In genomic region chr1:100240013-100240412, GRCh38 we compare ENCODE assay signal across 1 cellular context.
TF ChIP-seq lines count a peak whose summit lies in the region.

No MANE protein-coding gene starts in this region.

TF ChIP-seq in GM12878, 131 proteins besides CTCF, POLR2A, EP300 and RAD21 (continued from another document):
- TF ChIP-seq ZBTB40 (IDR thresholded peaks at IDR 0.05; ENCODE audit: borderline replicate concordance): no peak
- TF ChIP-seq ATF3 (IDR thresholded peaks at IDR 0.05; ENCODE audit: borderline replicate concordance, extremely low read depth, low read depth, low read length): no peak
- TF ChIP-seq NKRF (conservative IDR thresholded peaks at IDR 0.05): no peak
